ENCODE assay signal across 18 cellular contexts in the genomic region with DNA sequence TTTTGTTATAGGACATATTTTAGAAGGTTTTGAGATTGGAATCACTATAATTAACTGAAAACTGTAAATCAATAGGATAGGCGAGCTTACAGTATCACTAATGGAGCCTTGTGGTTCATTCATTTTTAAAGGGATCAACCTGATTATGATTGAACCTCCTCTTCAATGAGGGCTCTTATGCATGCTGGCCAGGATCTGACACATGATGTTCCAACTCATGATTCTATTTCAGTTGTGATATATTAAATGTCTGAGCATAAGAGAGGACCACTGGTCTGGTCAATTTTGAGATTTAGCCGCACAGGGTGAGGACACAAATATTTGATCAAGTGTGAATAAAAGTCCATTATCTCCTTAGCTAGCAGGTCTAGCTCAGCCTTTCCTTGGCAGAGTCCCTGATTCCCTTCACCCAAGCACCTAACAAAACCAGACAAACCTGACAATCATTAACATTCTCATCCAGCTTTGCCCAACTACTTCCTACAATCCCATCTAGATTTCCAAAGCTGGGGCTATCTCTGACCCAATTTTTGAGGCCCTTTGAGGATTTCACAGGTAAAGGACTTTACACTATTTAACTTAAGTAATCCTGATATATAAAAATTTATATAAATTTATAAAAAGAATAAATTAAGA. TPM values are rescaled to one million over a fixed set of nuclear protein-coding genes. Genes with fewer than 3 reads are reported as not detected.
DNase-seq lines count a peak whose midpoint lies in the region; ATAC-seq and TF ChIP-seq lines count a peak whose summit lies in the region.
"Had no signal": no experiment of that assay in that cellular context is flagged by ENCODE, and none has a peak within 500 bp of the region (broad histone marks: within the 10 kb centered on the region; RNA-seq: fewer than 3 reads in every experiment).

No MANE protein-coding gene starts in this region.

- peaks cover 11% of the 10 kb centered on the region for H3K4me1 ChIP-seq in mucosa of descending colon (ENCODE audit: low read depth)
- H3K4me1 ChIP-seq: Peyer's patch had no signal

- H3K27ac ChIP-seq in VCaP = peak overlapping the region; percentile 87
- no peak overlapping the region for H3K27ac ChIP-seq in caudate nucleus (ENCODE audit: low read depth, low read length)
- H3K27ac ChIP-seq: Peyer's patch had no signal

- H3K4me3 ChIP-seq in mucosa of descending colon = no peak overlapping the region
- H3K4me3 ChIP-seq: Peyer's patch had no signal

- DNase-seq in glomerular visceral epithelial cell (ENCODE audit: extremely low spot score) (peak; percentile 34), mucosa of descending colon (peak in 1 of 3 donors; percentile 31), GDM1 (lab: John Stamatoyannopoulos, UW) (no peak), caudate nucleus (lab: John Stamatoyannopoulos, UW) (no peak), islet precursor cell (no peak)
- DNase-seq in activated CD4-positive, alpha-beta T cell treated with anti-CD3 and anti-CD28 coated beads for 1 hour = no peak
- DNase-seq: ACHN; C1 segment of cervical spinal cord; DND-41; H9; NCI-H1105 treated with DMSO at 0.1 percent for 48 hours; NCI-H1694; NCI-H2081 treated with DMSO at 0.1 percent for 48 hours; NCI-H446 treated with DMSO at 0.1 percent for 48 hours; NCI-H69; NK-92 treated with Interleukin-12 subunit alpha and Interleukin-12 subunit beta, amount 100 ng/mL, for 24 hours; Peyer's patch had no signal

- ATAC-seq in mucosa of descending colon = peak; percentile 71

- no peaks in the 10 kb centered on the region for H3K36me3 ChIP-seq in mucosa of descending colon (ENCODE audit: low read depth)
- H3K36me3 ChIP-seq: Peyer's patch had no signal

- no peaks in the 10 kb centered on the region for H3K9me3 ChIP-seq in mucosa of descending colon
- H3K9me3 ChIP-seq: Peyer's patch had no signal

- intact Hi-C loops in mucosa of descending colon (cut with DNase I, micrococcal nuclease) = no loop called here

- no peak for TF ChIP-seq CTCF in VCaP (conservative IDR thresholded peaks at IDR 0.05)
- TF ChIP-seq CTCF in mucosa of descending colon (IDR thresholded peaks at IDR 0.05) = no peak

RNA-seq across cellular contexts. Expression of gene MAP4K4, which starts 6.8 kb away (rescaled TPM):
- total RNA-seq in mucosa of descending colon = 10 to 100 TPM; 26.4 to 54.6 (median 34.2) TPM
